Comparison of ENCODE assay signal across 23 cellular contexts in the genomic region with DNA sequence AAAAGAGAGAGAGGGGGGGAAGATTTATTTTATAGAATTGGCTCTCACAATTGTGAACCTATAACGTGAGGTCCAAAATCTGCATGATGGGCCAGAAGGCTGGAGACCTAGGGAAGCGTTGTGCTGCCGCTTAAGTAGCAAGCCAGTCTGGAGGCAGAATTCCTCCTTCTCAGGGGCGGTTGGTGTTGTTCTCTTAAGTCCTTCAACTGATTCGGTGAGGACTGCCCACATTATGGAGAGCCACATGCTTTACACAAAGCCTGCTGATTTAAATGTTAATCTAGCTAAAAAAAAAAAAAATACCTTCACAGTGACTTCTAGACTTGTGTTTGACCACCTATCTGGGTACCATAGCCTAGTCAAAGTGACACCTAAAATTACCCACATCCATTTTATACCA.
A peak's percentile ranks its signal among the peaks of the same experiment; 100 is the strongest.
DNase-seq lines count a peak whose midpoint lies in the region; ATAC-seq and TF ChIP-seq lines count a peak whose summit lies in the region.
"Had no signal": no experiment of that assay in that cellular context is flagged by ENCODE, and none has a peak within 500 bp of the region (broad histone marks: within the 10 kb centered on the region; RNA-seq: fewer than 3 reads in every experiment).

No MANE protein-coding gene starts in this region.

- DNase-seq in colonic mucosa (no peak), thyroid gland (no peak), NCI-H774 (lab: John Stamatoyannopoulos, UW) (no peak)
- DNase-seq in stimulated activated CD4-positive, alpha-beta T cell treated with anti-CD3 and anti-CD28 coated beads, Interleukin-2, amount 100 ng/mL, for 24 hours = no peak
- DNase-seq: 8988T, ACHN, BE2C, Calu3, GF-D8, KG1, MG63, NCI-H1105 treated with DMSO at 0.1 percent for 48 hours, NCI-H146, NCI-H1930, NCI-H446, NCI-H524 treated with DMSO at 0.1 percent for 48 hours, NCI-H82, Peyer's patch, SIG-M5 had no signal

- no peaks in the 10 kb centered on the region for H3K27me3 ChIP-seq in HUES48 (ENCODE audit: control insufficient read depth, insufficient read depth, low read length)
- no peaks in the 10 kb centered on the region for H3K27me3 ChIP-seq in colonic mucosa
- H3K27me3 ChIP-seq in mucosa of rectum (ENCODE audit: control insufficient read depth in 2 of 2, insufficient read depth in 2 of 2, low read length in 2 of 2) = no peaks in the 10 kb centered on the region
- no peaks in the 10 kb centered on the region for H3K27me3 ChIP-seq in thyroid gland
- H3K27me3 ChIP-seq: BE2C, MG63, Peyer's patch had no signal

- ATAC-seq in GM18505 (IDR thresholded peaks at IDR 0.05; ENCODE audit: unreplicated experiment) = no peak

- no peak overlapping the region for H3K9ac ChIP-seq in HUES48 (ENCODE audit: low read depth, low read length)
- no peak overlapping the region for H3K9ac ChIP-seq in colonic mucosa (ENCODE audit: low read depth in 2 of 2, low read length in 2 of 2)
- H3K9ac ChIP-seq in mucosa of rectum (ENCODE audit: low read depth in 1 of 2, low read length in 2 of 2) = no peak overlapping the region

- WGBS in thyroid gland, 2 donors = 87 to 90% methylated on average over 5 of the region's 5 CpGs

- H3K27ac ChIP-seq in HUES48 (ENCODE audit: low read depth, low read length) (peak overlapping the region; percentile 78), colonic mucosa (peak overlapping the region; percentile 80), mucosa of rectum (ENCODE audit: low read depth in 2 of 2, low read length in 2 of 2) (peak overlapping the region; percentile 75 to 79), thyroid gland (peak overlapping the region in 2 of 3 donors; percentile 56 to 58)
- H3K27ac ChIP-seq: SK-N-MC had no signal

- H3K4me3 ChIP-seq in HUES48 (ENCODE audit: low read depth, low read length) = no peak overlapping the region
- no peak overlapping the region for H3K4me3 ChIP-seq in colonic mucosa
- no peak overlapping the region for H3K4me3 ChIP-seq in mucosa of rectum (ENCODE audit: low read length in 2 of 2)
- no peak overlapping the region for H3K4me3 ChIP-seq in thyroid gland (replicated peaks in 1 of 3)
- H3K4me3 ChIP-seq: MG63, Peyer's patch, SK-N-MC had no signal

- H3K36me3 ChIP-seq in HUES48 (ENCODE audit: control insufficient read depth, insufficient read depth, low read length) = no peaks in the 10 kb centered on the region
- H3K36me3 ChIP-seq in colonic mucosa = no peaks in the 10 kb centered on the region
- no peaks in the 10 kb centered on the region for H3K36me3 ChIP-seq in mucosa of rectum (ENCODE audit: control insufficient read depth in 2 of 2, insufficient read depth in 2 of 2, low read length in 2 of 2)
- H3K36me3 ChIP-seq in thyroid gland = no peaks in the 10 kb centered on the region
- H3K36me3 ChIP-seq: BE2C, MG63, Peyer's patch had no signal

- H3K4me1 ChIP-seq in HUES48 (ENCODE audit: control insufficient read depth, insufficient read depth, low read length) = peaks cover 13% of the 10 kb centered on the region
- H3K4me1 ChIP-seq in colonic mucosa = no peaks in the 10 kb centered on the region
- H3K4me1 ChIP-seq in mucosa of rectum (ENCODE audit: control insufficient read depth in 2 of 2, insufficient read depth in 2 of 2, low read length in 2 of 2) = peaks cover 3 to 12% of the 10 kb centered on the region in 2 donors
- peaks cover 29 to 52% of the 10 kb centered on the region in 2 donors for H3K4me1 ChIP-seq in thyroid gland

- H3K9me3 ChIP-seq in HUES48 (ENCODE audit: control insufficient read depth, insufficient read depth, low read length) (no peaks in the 10 kb centered on the region), colonic mucosa (no peaks in the 10 kb centered on the region), mucosa of rectum (ENCODE audit: control insufficient read depth in 2 of 2, low read length in 2 of 2) (no peaks in the 10 kb centered on the region), thyroid gland (no peaks in the 10 kb centered on the region)
- H3K9me3 ChIP-seq: BE2C, MG63, Peyer's patch had no signal

- TF ChIP-seq POLR2A in thyroid gland (IDR thresholded peaks at IDR 0.05) (no peak), GM18505 (IDR thresholded peaks at IDR 0.05; ENCODE audit: borderline replicate concordance, extremely low read depth, insufficient read depth, insufficient read length) (no peak)

- intact Hi-C loops in colonic mucosa (cut with DNase I) = loop anchor here (10.0 kb wide), 1 partner anchor 62 kb away; no protein-coding TSS in a partner anchor
- intact Hi-C loops in thyroid gland (cut with DNase I) = no loop called here

- no peak for TF ChIP-seq CTCF in colonic mucosa (IDR thresholded peaks at IDR 0.05)
- TF ChIP-seq CTCF in thyroid gland (IDR thresholded peaks at IDR 0.05) = no peak
